In genomic region chr2:30293303-30293912, GRCh38 we compare ENCODE assay signal across 7 cellular contexts.
A peak's percentile ranks its signal among the peaks of the same experiment; 100 is the strongest.
DNase-seq lines count a peak whose midpoint lies in the region; FAIRE-seq and TF ChIP-seq lines count a peak whose summit lies in the region.

No MANE protein-coding gene starts in this region.

- peak; percentile 52 for DNase-seq in H54 (ENCODE audit: insufficient read length, low spot score)
- peak; percentile 94 for DNase-seq in RCC 7860 (ENCODE audit: low spot score)
- DNase-seq in fibroblast of lung (ENCODE audit: low read depth in 2 of 2): peak; percentile 76 to 98
- DNase-seq in smooth muscle cell (lab: John Stamatoyannopoulos, UW; ENCODE audit: unreplicated experiment): no peak
- DNase-seq in NCI-H345 (lab: John Stamatoyannopoulos, UW): no peak
- DNase-seq in GM10266 (ENCODE audit: extremely low spot score): no peak
- DNase-seq in mesenteric fat pad (ENCODE audit: low spot score): no peak

- H3K9me3 ChIP-seq in fibroblast of lung (ENCODE audit: control insufficient read depth, insufficient read depth, low read depth, low read length) (no peaks in the 10 kb centered on the region), smooth muscle cell (replicated peaks; ENCODE audit: low read depth) (no peaks in the 10 kb centered on the region)

- H4K20me1 ChIP-seq in fibroblast of lung (ENCODE audit: control insufficient read depth, extremely low read depth, insufficient read depth, low read length): no peaks in the 10 kb centered on the region
- no peaks in the 10 kb centered on the region for H4K20me1 ChIP-seq in smooth muscle cell (ENCODE audit: low read depth)

- peak; percentile 61 for FAIRE-seq in H54 (lab: Jason Lieb, UNC)
- FAIRE-seq in RCC 7860 (lab: Jason Lieb, UNC): peak; percentile 83

- H3K4me3 ChIP-seq in fibroblast of lung (replicated peaks in 1 of 4; ENCODE audit: control extremely low read depth in 1 of 4, insufficient read depth in 1 of 4, low read depth in 3 of 4, low read length in 4 of 4) (no peak overlapping the region), smooth muscle cell (no peak overlapping the region)

- H2AFZ ChIP-seq in fibroblast of lung (ENCODE audit: low read length) (no peak overlapping the region), smooth muscle cell (ENCODE audit: low read depth) (peak overlapping the region; percentile 8)

- H3K27ac ChIP-seq in fibroblast of lung (ENCODE audit: insufficient read depth, low read length) (peak overlapping the region; percentile 72), smooth muscle cell (ENCODE audit: low read depth) (peak overlapping the region; percentile 79)

- WGBS in smooth muscle cell (ENCODE audit: low lambda C conversion rate): 50% methylated on average over 12 of the region's 12 CpGs

- H3K4me2 ChIP-seq in fibroblast of lung (ENCODE audit: extremely low read depth, insufficient read depth, low read length) (no peak overlapping the region), smooth muscle cell (peak overlapping the region; percentile 27)

- H3K4me1 ChIP-seq in fibroblast of lung (ENCODE audit: control insufficient read depth, extremely low read depth, insufficient read depth, low read length) (peaks cover 11% of the 10 kb centered on the region), smooth muscle cell (ENCODE audit: low read depth) (no peaks in the 10 kb centered on the region)

- peaks cover 9% of the 10 kb centered on the region for H3F3A ChIP-seq in smooth muscle cell (ENCODE audit: low read depth)

- no peaks in the 10 kb centered on the region for H3K36me3 ChIP-seq in fibroblast of lung (ENCODE audit: control insufficient read depth, insufficient read depth, low read length)
- H3K36me3 ChIP-seq in smooth muscle cell (ENCODE audit: low read depth): no peaks in the 10 kb centered on the region

- H3K27me3 ChIP-seq in fibroblast of lung (ENCODE audit: control insufficient read depth, insufficient read depth, low read length) (no peaks in the 10 kb centered on the region), smooth muscle cell (ENCODE audit: low read depth) (no peaks in the 10 kb centered on the region)

- TF ChIP-seq POLR2A in H54 (IDR thresholded peaks at IDR 0.05; ENCODE audit: low read depth, low read length): no peak

- H3K79me2 ChIP-seq in fibroblast of lung (ENCODE audit: control insufficient read depth, insufficient read depth, low read length): no peaks in the 10 kb centered on the region
- no peaks in the 10 kb centered on the region for H3K79me2 ChIP-seq in smooth muscle cell (ENCODE audit: low read depth)

- no peak for TF ChIP-seq CTCF in fibroblast of lung (conservative IDR thresholded peaks at IDR 0.05 in 1 of 2, IDR thresholded peaks at IDR 0.05 in 1 of 2; ENCODE audit: low read depth in 1 of 2, low read length in 2 of 2)
- TF ChIP-seq CTCF in smooth muscle cell (IDR thresholded peaks at IDR 0.05; ENCODE audit: borderline replicate concordance, insufficient read depth, poor library complexity, severe bottlenecking): no peak
- no peak for TF ChIP-seq CTCF in GM10266 (IDR thresholded peaks at IDR 0.05; ENCODE audit: control insufficient read depth, insufficient read depth, low read depth, missing control alignments)

- H3K9ac ChIP-seq in fibroblast of lung (ENCODE audit: insufficient read depth, low read length) (no peak overlapping the region), smooth muscle cell (ENCODE audit: low read depth) (no peak overlapping the region)

Comparison
In these comparisons a context has a peak if more than half of its experiments do, and no peak if none do; other contexts are left out.
1. DNase-seq: peak in H54 (single experiment), RCC 7860 (single experiment) and fibroblast of lung (2 of 2); none in smooth muscle cell (single experiment), NCI-H345 (single experiment), GM10266 (single experiment) and mesenteric fat pad (single experiment).